Comparison of ENCODE assay signal across 1 cellular context in the genomic region with DNA sequence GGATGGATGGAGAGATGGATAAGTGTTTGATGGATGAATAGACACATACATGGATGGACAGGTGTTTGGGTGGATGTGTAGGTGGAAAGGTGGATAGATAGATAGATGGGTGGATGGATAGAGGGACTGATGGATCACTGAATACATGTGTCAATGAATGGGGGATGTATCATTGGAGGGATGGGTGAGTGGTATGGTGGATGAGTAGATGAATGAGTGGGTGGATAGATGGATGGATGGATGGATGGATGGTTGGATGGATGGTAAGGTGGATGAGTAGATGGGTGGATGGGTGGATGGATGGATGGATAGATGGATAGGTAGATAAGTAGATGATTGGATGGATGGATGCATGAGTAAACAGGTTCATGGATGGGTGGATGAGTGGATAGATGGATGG.
TF ChIP-seq lines count a peak whose summit lies in the region.

No MANE protein-coding gene starts in this region.

TF ChIP-seq in HEK293, 187 proteins besides CTCF, POLR2A, EP300 and RAD21 (continued from another document):
- TF ChIP-seq, protein P1, sequence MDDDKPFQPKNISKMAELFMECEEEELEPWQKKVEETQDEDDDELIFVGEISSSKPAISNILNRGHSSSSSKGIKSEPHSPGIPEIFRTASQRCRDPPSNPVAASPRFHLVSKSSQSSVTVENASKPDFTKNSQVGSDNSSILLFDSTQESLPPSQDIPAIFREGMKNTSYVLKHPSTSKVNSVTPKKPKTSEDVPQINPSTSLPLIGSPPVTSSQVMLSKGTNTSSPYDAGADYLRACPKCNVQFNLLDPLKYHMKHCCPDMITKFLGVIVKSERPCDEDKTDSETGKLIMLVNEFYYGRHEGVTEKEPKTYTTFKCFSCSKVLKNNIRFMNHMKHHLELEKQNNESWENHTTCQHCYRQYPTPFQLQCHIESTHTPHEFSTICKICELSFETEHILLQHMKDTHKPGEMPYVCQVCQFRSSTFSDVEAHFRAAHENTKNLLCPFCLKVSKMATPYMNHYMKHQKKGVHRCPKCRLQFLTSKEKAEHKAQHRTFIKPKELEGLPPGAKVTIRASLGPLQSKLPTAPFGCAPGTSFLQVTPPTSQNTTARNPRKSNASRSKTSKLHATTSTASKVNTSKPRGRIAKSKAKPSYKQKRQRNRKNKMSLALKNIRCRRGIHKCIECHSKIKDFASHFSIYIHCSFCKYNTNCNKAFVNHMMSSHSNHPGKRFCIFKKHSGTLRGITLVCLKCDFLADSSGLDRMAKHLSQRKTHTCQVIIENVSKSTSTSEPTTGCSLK (tag by site-specific recombination; IDR thresholded peaks at IDR 0.05) = no peak
- TF ChIP-seq ZNF610 (tag by site-specific recombination; IDR thresholded peaks at IDR 0.05; ENCODE audit: borderline replicate concordance) = no peak
- TF ChIP-seq, protein P2, sequence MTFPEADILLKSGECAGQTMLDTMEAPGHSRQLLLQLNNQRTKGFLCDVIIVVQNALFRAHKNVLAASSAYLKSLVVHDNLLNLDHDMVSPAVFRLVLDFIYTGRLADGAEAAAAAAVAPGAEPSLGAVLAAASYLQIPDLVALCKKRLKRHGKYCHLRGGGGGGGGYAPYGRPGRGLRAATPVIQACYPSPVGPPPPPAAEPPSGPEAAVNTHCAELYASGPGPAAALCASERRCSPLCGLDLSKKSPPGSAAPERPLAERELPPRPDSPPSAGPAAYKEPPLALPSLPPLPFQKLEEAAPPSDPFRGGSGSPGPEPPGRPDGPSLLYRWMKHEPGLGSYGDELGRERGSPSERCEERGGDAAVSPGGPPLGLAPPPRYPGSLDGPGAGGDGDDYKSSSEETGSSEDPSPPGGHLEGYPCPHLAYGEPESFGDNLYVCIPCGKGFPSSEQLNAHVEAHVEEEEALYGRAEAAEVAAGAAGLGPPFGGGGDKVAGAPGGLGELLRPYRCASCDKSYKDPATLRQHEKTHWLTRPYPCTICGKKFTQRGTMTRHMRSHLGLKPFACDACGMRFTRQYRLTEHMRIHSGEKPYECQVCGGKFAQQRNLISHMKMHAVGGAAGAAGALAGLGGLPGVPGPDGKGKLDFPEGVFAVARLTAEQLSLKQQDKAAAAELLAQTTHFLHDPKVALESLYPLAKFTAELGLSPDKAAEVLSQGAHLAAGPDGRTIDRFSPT (tag by site-specific recombination; IDR thresholded peaks at IDR 0.05) = no peak
